Comparison of ENCODE assay signal across 8 cellular contexts in genomic region chr1:77888429-77889239, GRCh38. TPM values are rescaled to one million over a fixed set of nuclear protein-coding genes. Genes with fewer than 3 reads are reported as not detected.
DNase-seq lines count a peak whose midpoint lies in the region; ATAC-seq, FAIRE-seq and TF ChIP-seq lines count a peak whose summit lies in the region.

TSS of gene NEXN (plus strand) at chr1:77888624. CDS start at chr1:77916107, 27,483 bp downstream.

- peaks cover 4 to 10% (median 9%) of the 10 kb centered on the region in 10 experiments; a peak in 13 of 20 replicates for H3K4me1 ChIP-seq in BLaER1 treated with 17β-estradiol and CSF1 and Interleukin-3, amounts not matched to agents 10 nM and 100 nM
- peaks cover 8% of the 10 kb centered on the region; the same call in 1 of the 2 replicates for H3K4me1 ChIP-seq in HUES48 (ENCODE audit: control insufficient read depth, insufficient read depth, low read length)
- H3K4me1 ChIP-seq in lung (ENCODE audit: control insufficient read depth in 2 of 2, insufficient read depth in 2 of 2, low read length in 2 of 2): peaks cover 0 to 5% of the 10 kb centered on the region in 2 donors

- peak; percentile 39 for FAIRE-seq in GM19239 (lab: Jason Lieb, UNC)

- peaks cover 0 to 17% (median 7%) of the 10 kb centered on the region in 11 experiments; a peak in 11 of 22 replicates for H3K9me3 ChIP-seq in BLaER1 treated with 17β-estradiol and CSF1 and Interleukin-3, amounts not matched to agents 10 nM and 100 nM (replicated peaks in 1 of 11)
- H3K9me3 ChIP-seq in HUES48 (ENCODE audit: control insufficient read depth, insufficient read depth, low read length) (no peaks in the 10 kb centered on the region), lung (ENCODE audit: control insufficient read depth in 2 of 2, insufficient read depth in 1 of 2, low read length in 1 of 2) (peaks cover 0 to 1% of the 10 kb centered on the region in 2 donors)

- peaks cover 0 to 13% (median 11%) of the 10 kb centered on the region in 11 experiments; a peak in 11 of 22 replicates for H4K20me1 ChIP-seq in BLaER1 treated with 17β-estradiol and CSF1 and Interleukin-3, amounts not matched to agents 10 nM and 100 nM

- WGBS in lung, 2 donors: 1% methylated on average over 56 to 62 of the region's 62 CpGs

- no peaks in the 10 kb centered on the region for H3K36me3 Mint-ChIP-seq in activated CD4-positive, alpha-beta T cell treated with anti-CD3 and anti-CD28 coated beads, Interleukin-2, amount 10 ng/mL, durations not matched to agents 24 days and 14 days (ENCODE audit: low read depth)
- no peaks in the 10 kb centered on the region for H3K36me3 Mint-ChIP-seq in endothelial cell (ENCODE audit: low read depth, unreplicated experiment)
- no peaks in the 10 kb centered on the region for H3K36me3 Mint-ChIP-seq in stimulated activated effector memory CD8-positive, alpha-beta T cell treated with anti-CD3 and anti-CD28 coated beads, Interleukin-12 subunit alpha, Interleukin-12 subunit beta, amount 100 ng/mL, for 72 hours

- H3K9ac ChIP-seq in BLaER1 treated with 17β-estradiol and CSF1 and Interleukin-3, amounts not matched to agents 10 nM and 100 nM: no peak within 1 kb of the TSS
- peak within 1 kb of the TSS; percentile 78 for H3K9ac ChIP-seq in HUES48 (ENCODE audit: low read depth, low read length)

- TF ChIP-seq CTCF in endothelial cell (IDR thresholded peaks at IDR 0.05; ENCODE audit: unreplicated experiment) (no peak), lung (IDR thresholded peaks at IDR 0.05; ENCODE audit: control extremely low read depth, extremely low read depth) (no peak)

- H3K27me3 Mint-ChIP-seq in activated CD4-positive, alpha-beta T cell treated with anti-CD3 and anti-CD28 coated beads, Interleukin-2, amount 10 ng/mL, durations not matched to agents 24 days and 14 days: peaks cover 29% of the 10 kb centered on the region
- peaks cover 7% of the 10 kb centered on the region for H3K27me3 Mint-ChIP-seq in endothelial cell (ENCODE audit: unreplicated experiment)

- peak within 1 kb of the TSS; percentile 78 for H3K4me3 Mint-ChIP-seq in activated CD4-positive, alpha-beta T cell treated with anti-CD3 and anti-CD28 coated beads, Interleukin-2, amount 10 ng/mL, durations not matched to agents 24 days and 14 days
- peak within 1 kb of the TSS; percentile 95 for H3K4me3 Mint-ChIP-seq in endothelial cell (ENCODE audit: unreplicated experiment)
- H3K4me3 Mint-ChIP-seq in stimulated activated effector memory CD8-positive, alpha-beta T cell treated with anti-CD3 and anti-CD28 coated beads, Interleukin-12 subunit alpha, Interleukin-12 subunit beta, amount 100 ng/mL, for 72 hours: peak within 1 kb of the TSS; percentile 66

- H3K27ac ChIP-seq in BLaER1 treated with 17β-estradiol and CSF1 and Interleukin-3, amounts not matched to agents 10 nM and 100 nM: no peak within 1 kb of the TSS
- H3K27ac ChIP-seq in HUES48 (ENCODE audit: low read depth, low read length) (peak within 1 kb of the TSS; percentile 93), lung (ENCODE audit: low read depth in 1 of 2, low read length in 1 of 2) (peak within 1 kb of the TSS; percentile 96 to 97)

- peak within 1 kb of the TSS; percentile 14 to 58 (median 38); a peak in 18 of 20 replicates for H3K4me3 ChIP-seq in BLaER1 treated with 17β-estradiol and CSF1 and Interleukin-3, amounts not matched to agents 10 nM and 100 nM
- H3K4me3 ChIP-seq in HUES48 (ENCODE audit: low read depth, low read length): peak within 1 kb of the TSS; percentile 99
- H3K4me3 ChIP-seq in lung: peak within 1 kb of the TSS; percentile 74

- DNase-seq in GM19239 (ENCODE audit: insufficient read length, low spot score) (peak; percentile 12), endothelial cell (ENCODE audit: low spot score) (peak; percentile 75), lung (ENCODE audit: low spot score) (peak; percentile 61), NCI-H446 treated with DMSO at 0.1 percent for 48 hours (lab: John Stamatoyannopoulos, UW) (no peak)
- DNase-seq in activated CD4-positive, alpha-beta T cell treated with anti-CD3 and anti-CD28 coated beads, Interleukin-2, amount 10 ng/mL, durations not matched to agents 24 days and 14 days: peak; percentile 63
- no peak for DNase-seq in stimulated activated effector memory CD8-positive, alpha-beta T cell treated with anti-CD3 and anti-CD28 coated beads, Interleukin-12 subunit alpha, Interleukin-12 subunit beta, amount 100 ng/mL, for 72 hours (ENCODE audit: low spot score in 2 of 2)

- H3K27me3 ChIP-seq in BLaER1 treated with 17β-estradiol and CSF1 and Interleukin-3, amounts not matched to agents 10 nM and 100 nM: peaks cover 44 to 49% (median 46%) of the 10 kb centered on the region in 11 experiments
- no peaks in the 10 kb centered on the region for H3K27me3 ChIP-seq in HUES48 (ENCODE audit: control insufficient read depth, insufficient read depth, low read length)
- H3K27me3 ChIP-seq in lung (ENCODE audit: control insufficient read depth, insufficient read depth): no peaks in the 10 kb centered on the region

- intact Hi-C loops in activated CD4-positive, alpha-beta T cell treated with anti-CD3 and anti-CD28 coated beads, Interleukin-2, amount 10 ng/mL, durations not matched to agents 24 days and 14 days (cut with micrococcal nuclease): no loop called here

- H3K27ac Mint-ChIP-seq in activated CD4-positive, alpha-beta T cell treated with anti-CD3 and anti-CD28 coated beads, Interleukin-2, amount 10 ng/mL, durations not matched to agents 24 days and 14 days: no peak within 1 kb of the TSS
- peak within 1 kb of the TSS; percentile 94 for H3K27ac Mint-ChIP-seq in endothelial cell (ENCODE audit: unreplicated experiment)
- no peak within 1 kb of the TSS for H3K27ac Mint-ChIP-seq in stimulated activated effector memory CD8-positive, alpha-beta T cell treated with anti-CD3 and anti-CD28 coated beads, Interleukin-12 subunit alpha, Interleukin-12 subunit beta, amount 100 ng/mL, for 72 hours

- peak within 1 kb of the TSS; percentile 36 to 77 (median 54); a peak in 21 of 22 replicates for H3K4me2 ChIP-seq in BLaER1 treated with 17β-estradiol and CSF1 and Interleukin-3, amounts not matched to agents 10 nM and 100 nM

- no peaks in the 10 kb centered on the region for H3K9me3 Mint-ChIP-seq in activated CD4-positive, alpha-beta T cell treated with anti-CD3 and anti-CD28 coated beads, Interleukin-2, amount 10 ng/mL, durations not matched to agents 24 days and 14 days
- no peaks in the 10 kb centered on the region for H3K9me3 Mint-ChIP-seq in endothelial cell (ENCODE audit: unreplicated experiment)
- no peaks in the 10 kb centered on the region for H3K9me3 Mint-ChIP-seq in stimulated activated effector memory CD8-positive, alpha-beta T cell treated with anti-CD3 and anti-CD28 coated beads, Interleukin-12 subunit alpha, Interleukin-12 subunit beta, amount 100 ng/mL, for 72 hours

- H3K36me3 ChIP-seq in BLaER1 treated with 17β-estradiol and CSF1 and Interleukin-3, amounts not matched to agents 10 nM and 100 nM: no peaks in the 10 kb centered on the region
- no peaks in the 10 kb centered on the region for H3K36me3 ChIP-seq in HUES48 (ENCODE audit: control insufficient read depth, insufficient read depth, low read length)
- no peaks in the 10 kb centered on the region for H3K36me3 ChIP-seq in lung (ENCODE audit: control insufficient read depth in 2 of 2, insufficient read depth in 2 of 2, low read length in 2 of 2)

- H3K4me1 Mint-ChIP-seq in activated CD4-positive, alpha-beta T cell treated with anti-CD3 and anti-CD28 coated beads, Interleukin-2, amount 10 ng/mL, durations not matched to agents 24 days and 14 days: peaks cover 8% of the 10 kb centered on the region
- peaks cover 8% of the 10 kb centered on the region for H3K4me1 Mint-ChIP-seq in endothelial cell (ENCODE audit: unreplicated experiment)
- peaks cover 18% of the 10 kb centered on the region for H3K4me1 Mint-ChIP-seq in stimulated activated effector memory CD8-positive, alpha-beta T cell treated with anti-CD3 and anti-CD28 coated beads, Interleukin-12 subunit alpha, Interleukin-12 subunit beta, amount 100 ng/mL, for 72 hours

- peak; percentile 72 for ATAC-seq in lung (ENCODE audit: insufficient read depth, low FRiP score)
- peak; percentile 80 for ATAC-seq in stimulated activated effector memory CD8-positive, alpha-beta T cell treated with anti-CD3 and anti-CD28 coated beads, Interleukin-12 subunit alpha, Interleukin-12 subunit beta, amount 100 ng/mL, for 72 hours

RNA-seq across cellular contexts. Expression of gene NEXN, which starts in this region (rescaled TPM):
- total RNA-seq in activated CD4-positive, alpha-beta T cell treated with anti-CD3 and anti-CD28 coated beads, Interleukin-2, amount 10 ng/mL, durations not matched to agents 24 days and 14 days: 0.44 and 0.64 TPM in 2 replicates
- total RNA-seq in endothelial cell (ENCODE audit: unreplicated experiment): 2.4 TPM
- 10 to 100 TPM; 10.8 to 14.2 TPM for total RNA-seq in lung
- 10 to 100 TPM in 1 of 2 donors, 1 to 10 TPM in 1; 7.6 to 20.9 TPM for polyA plus RNA-seq in lung

Comparison
In these comparisons a context has a peak if more than half of its experiments do, and no peak if none do; other contexts are left out.
1. Peak in DNase-seq in activated CD4-positive, alpha-beta T cell treated with anti-CD3 and anti-CD28 coated beads, Interleukin-2, amount 10 ng/mL, durations not matched to agents 24 days and 14 days; RNA of the gene not detected or under 1 TPM.
2. H3K27ac ChIP-seq: peak in HUES48 (single experiment) and lung (2 of 2); none in BLaER1 treated with 17β-estradiol and CSF1 and Interleukin-3, amounts not matched to agents 10 nM and 100 nM (0 of 11).
3. H3K4me3 ChIP-seq: peak in every context shown above with its lines; median percentile 99 in HUES48; 74 in lung; 38 in BLaER1 treated with 17β-estradiol and CSF1 and Interleukin-3, amounts not matched to agents 10 nM and 100 nM.
4. DNase-seq: peak in GM19239 (single experiment), endothelial cell (single experiment) and lung (single experiment); none in stimulated activated effector memory CD8-positive, alpha-beta T cell treated with anti-CD3 and anti-CD28 coated beads, Interleukin-12 subunit alpha, Interleukin-12 subunit beta, amount 100 ng/mL, for 72 hours (0 of 2) and NCI-H446 treated with DMSO at 0.1 percent for 48 hours (single experiment).
5. Peak in every context shown above with its lines, with median percentiles within 50 percentile points of each other: H3K4me3 Mint-ChIP-seq.